ENCODE assay signal across 11 cellular contexts in the genomic region with DNA sequence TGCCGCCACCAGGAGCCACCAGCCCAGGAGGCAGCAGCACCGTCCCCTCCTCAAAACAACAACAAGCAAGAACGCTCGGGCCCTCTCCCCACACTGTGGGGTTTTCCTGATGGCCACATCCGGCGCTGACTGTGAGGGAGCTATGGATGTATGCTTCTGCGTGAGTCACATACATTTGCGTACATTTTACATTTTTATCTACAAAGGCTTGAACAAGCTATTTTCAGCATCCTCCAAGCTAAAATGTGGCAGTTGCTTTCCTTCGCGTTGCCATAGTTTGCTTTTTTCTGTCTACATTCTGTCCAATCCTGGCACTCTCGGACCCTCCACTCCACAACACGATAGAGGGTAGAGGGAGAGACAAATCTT. TPM values are rescaled to one million over a fixed set of nuclear protein-coding genes. Genes with fewer than 3 reads are reported as not detected.
A peak's percentile ranks its signal among the peaks of the same experiment; 100 is the strongest.
DNase-seq lines count a peak whose midpoint lies in the region; ATAC-seq and TF ChIP-seq lines count a peak whose summit lies in the region.
"Had no signal": no experiment of that assay in that cellular context is flagged by ENCODE, and none has a peak within 500 bp of the region (broad histone marks: within the 10 kb centered on the region; RNA-seq: fewer than 3 reads in every experiment).

No MANE protein-coding gene starts in this region.

- TF ChIP-seq POLR2A in thyroid gland (IDR thresholded peaks at IDR 0.05): no peak

- 51 to 71% methylated on average over 4 to 5 of the region's 12 CpGs for WGBS in mesodermal cell (ENCODE audit: insufficient coverage in 2 of 2), 2 experiments
- 48% methylated on average over 12 of the region's 12 CpGs for WGBS in thyroid gland, 2 donors

- H3K36me3 Mint-ChIP-seq in WTC11: no peaks in the 10 kb centered on the region
- H3K36me3 Mint-ChIP-seq: activated CD4-positive, alpha-beta memory T cell treated with anti-CD3 and anti-CD28 coated beads for 36 hours had no signal

- H3K27ac ChIP-seq in mesodermal cell (ENCODE audit: low read depth, low read length, severe bottlenecking) (peak overlapping the region; percentile 16), thyroid gland (no peak overlapping the region)
- H3K27ac ChIP-seq: right atrium auricular region had no signal

- CTCF ChIA-PET in WTC11 (lab: Charles Lee): interaction anchor here (0.6 to 3.6 kb wide), 9 partner anchors 9 to 126 kb away, joined by 3 to 21 read pairs (median 5); no protein-coding TSS in a partner anchor

- peaks cover 10% of the 10 kb centered on the region for H3K27me3 ChIP-seq in thyroid gland
- H3K27me3 ChIP-seq: right atrium auricular region had no signal

- peaks cover 47% of the 10 kb centered on the region for H3K27me3 Mint-ChIP-seq in WTC11 (ENCODE audit: low read depth)
- H3K27me3 Mint-ChIP-seq: activated CD4-positive, alpha-beta memory T cell treated with anti-CD3 and anti-CD28 coated beads for 36 hours had no signal

- intact Hi-C loops in thyroid gland (cut with DNase I): no loop called here

- H3K36me3 ChIP-seq in mesodermal cell (ENCODE audit: control insufficient read depth, insufficient read depth, low read length) (no peaks in the 10 kb centered on the region), thyroid gland (no peaks in the 10 kb centered on the region)
- H3K36me3 ChIP-seq: right atrium auricular region had no signal

- H3K4me1 ChIP-seq in mesodermal cell (ENCODE audit: control insufficient read depth, insufficient read depth, low read length, poor library complexity, severe bottlenecking) (peaks cover 27% of the 10 kb centered on the region), thyroid gland (peaks cover 14 to 56% of the 10 kb centered on the region in 2 donors)

- H3K4me3 Mint-ChIP-seq in WTC11: peak overlapping the region; percentile 50
- H3K4me3 Mint-ChIP-seq: activated CD4-positive, alpha-beta memory T cell treated with anti-CD3 and anti-CD28 coated beads for 36 hours; HFFc6 had no signal

- peak; percentile 70 for DNase-seq in ELR (ENCODE audit: low read depth)
- DNase-seq in WTC11 (ENCODE audit: low spot score): no peak
- DNase-seq in thyroid gland: no peak
- DNase-seq in NCI-H1417 treated with DMSO at 0.1 percent for 48 hours (lab: John Stamatoyannopoulos, UW): no peak
- DNase-seq in NCI-H446 (lab: John Stamatoyannopoulos, UW): no peak
- DNase-seq: activated CD4-positive, alpha-beta memory T cell treated with anti-CD3 and anti-CD28 coated beads for 36 hours; HFFc6 had no signal

- POLR2A ChIA-PET in WTC11 (lab: Charles Lee): interaction anchor here (0.6 to 0.9 kb wide), 3 partner anchors 16 to 60 kb away, joined by 3 read pairs; no protein-coding TSS in a partner anchor

- H3K27ac Mint-ChIP-seq in WTC11: no peak overlapping the region
- H3K27ac Mint-ChIP-seq: activated CD4-positive, alpha-beta memory T cell treated with anti-CD3 and anti-CD28 coated beads for 36 hours; HFFc6 had no signal

- ATAC-seq in HG02759 (IDR thresholded peaks at IDR 0.05; ENCODE audit: unreplicated experiment) (peak; percentile 31), WTC11 (no peak), GM21423 (IDR thresholded peaks at IDR 0.05; ENCODE audit: unreplicated experiment) (no peak)

- H3K9me3 ChIP-seq in mesodermal cell (ENCODE audit: control insufficient read depth, low read length) (no peaks in the 10 kb centered on the region), thyroid gland (no peaks in the 10 kb centered on the region)
- H3K9me3 ChIP-seq: right atrium auricular region had no signal

- peaks cover 26% of the 10 kb centered on the region for H3K4me1 Mint-ChIP-seq in WTC11

- no peak for TF ChIP-seq CTCF in WTC11 (IDR thresholded peaks at IDR 0.05)
- no peak for TF ChIP-seq CTCF in thyroid gland (IDR thresholded peaks at IDR 0.05)

- H3K4me3 ChIP-seq in mesodermal cell (ENCODE audit: extremely low read depth, insufficient read depth, low read length, poor library complexity, severe bottlenecking) (no peak overlapping the region), thyroid gland (replicated peaks in 1 of 3) (no peak overlapping the region)
- H3K4me3 ChIP-seq: right atrium auricular region had no signal

- H3K9me3 Mint-ChIP-seq in WTC11: no peaks in the 10 kb centered on the region
- H3K9me3 Mint-ChIP-seq: activated CD4-positive, alpha-beta memory T cell treated with anti-CD3 and anti-CD28 coated beads for 36 hours; HFFc6 had no signal

TF ChIP-seq in WTC11, 78 proteins besides CTCF, POLR2A, EP300 and RAD21:
- TF ChIP-seq TCF7 (CRISPR knock-in tag; IDR thresholded peaks at IDR 0.05; ENCODE audit: low read depth) (no peak), EMX1 (CRISPR knock-in tag; IDR thresholded peaks at IDR 0.05) (no peak), HMGXB4 (CRISPR knock-in tag; IDR thresholded peaks at IDR 0.05) (no peak), RELA (CRISPR knock-in tag; IDR thresholded peaks at IDR 0.05; ENCODE audit: borderline replicate concordance) (no peak), NFE2L1 (CRISPR knock-in tag; IDR thresholded peaks at IDR 0.05) (no peak)

RNA-seq across cellular contexts. Expression of gene ABR, which starts 2.0 kb away (rescaled TPM):
- total RNA-seq in WTC11 (2021) (38.0 to 43.7 TPM (median 41.0 TPM) in 3 replicates), thyroid gland (10 to 100 TPM; 23.7 to 33.7 (median 31.5) TPM)
- polyA plus RNA-seq in mesodermal cell (2013, experiment 1 of 2): 49.5 TPM
- polyA plus RNA-seq in mesodermal cell (2013, experiment 2 of 2): 41.5 TPM
